In the genomic region with DNA sequence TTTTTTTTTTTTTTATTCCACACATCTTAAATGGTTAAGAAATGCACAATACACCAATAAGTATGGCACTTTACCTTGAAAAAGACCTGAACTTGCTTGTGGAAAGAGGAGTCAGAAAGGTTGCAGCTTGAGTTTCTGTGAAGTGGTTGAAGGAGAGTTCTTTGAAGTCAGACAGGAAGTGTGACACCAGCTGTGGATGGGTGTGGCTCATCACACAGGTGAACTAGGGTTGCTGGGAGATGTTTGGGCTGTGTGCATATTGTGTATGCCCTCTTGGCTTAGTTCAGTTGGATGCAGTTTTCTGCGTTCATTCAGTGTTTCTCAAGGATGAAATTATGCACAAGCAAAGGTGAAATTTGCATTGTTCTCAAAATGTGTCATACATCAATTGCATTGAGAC, we compare ENCODE assay signal across 10 cellular contexts. TPM values are rescaled to one million over a fixed set of nuclear protein-coding genes. Genes with fewer than 3 reads are reported as not detected.
DNase-seq lines count a peak whose midpoint lies in the region; TF ChIP-seq lines count a peak whose summit lies in the region.
"Had no signal": no experiment of that assay in that cellular context is flagged by ENCODE, and none has a peak within 500 bp of the region (broad histone marks: within the 10 kb centered on the region; RNA-seq: fewer than 3 reads in every experiment).

No MANE protein-coding gene starts in this region.

- 63 to 90% (median 78%) methylated on average over 1 of the region's 1 CpG for WGBS in stomach, 5 donors

- no peak overlapping the region for H3K27ac ChIP-seq in colonic mucosa
- peak overlapping the region in 3 of 5 donors; percentile 4 to 33 (median 32) for H3K27ac ChIP-seq in stomach
- H3K27ac ChIP-seq: dorsolateral prefrontal cortex had no signal

- no peak for TF ChIP-seq EP300 in stomach (IDR thresholded peaks at IDR 0.05)

- DNase-seq in activated CD8-positive, alpha-beta memory T cell treated with anti-CD3 and anti-CD28 coated beads for 1 hour (ENCODE audit: extremely low read depth in 1 of 2, low read depth in 1 of 2) = peak; percentile 52 to 57
- DNase-seq in activated CD8-positive, alpha-beta memory T cell treated with anti-CD3 and anti-CD28 coated beads for 24 hours = no peak
- DNase-seq in activated CD4-positive, CD25-positive, alpha-beta regulatory T cell treated with anti-CD3 and anti-CD28 coated beads, Interleukin-2, amount 50 U/mL, for 16 hours (ENCODE audit: low read depth, low spot score) = peak; percentile 70
- peak; percentile 56 for DNase-seq in colonic mucosa
- no peak for DNase-seq in stomach
- DNase-seq in NCI-H1694 (lab: John Stamatoyannopoulos, UW) = no peak
- no peak for DNase-seq in NCI-H345 treated with DMSO at 0.1 percent for 48 hours (lab: John Stamatoyannopoulos, UW; ENCODE audit: unreplicated experiment)
- no peak for DNase-seq in NCI-H2227 treated with DMSO at 0.1 percent for 48 hours (lab: John Stamatoyannopoulos, UW)
- DNase-seq: mammary epithelial cell had no signal

- peaks cover 16% of the 10 kb centered on the region for H3K4me1 ChIP-seq in colonic mucosa
- H3K4me1 ChIP-seq in stomach = peaks cover 28 to 81% (median 50%) of the 10 kb centered on the region in 4 donors

- H3K4me3 ChIP-seq in colonic mucosa (no peak overlapping the region), stomach (no peak overlapping the region)
- H3K4me3 ChIP-seq: dorsolateral prefrontal cortex had no signal

- H3K9ac ChIP-seq in colonic mucosa (ENCODE audit: low read depth in 2 of 2, low read length in 2 of 2) = no peak overlapping the region

- H3K27me3 ChIP-seq in colonic mucosa (no peaks in the 10 kb centered on the region), stomach (no peaks in the 10 kb centered on the region)
- H3K27me3 ChIP-seq: dorsolateral prefrontal cortex had no signal

- no peaks in the 10 kb centered on the region for H3K36me3 ChIP-seq in colonic mucosa
- peaks cover 23 to 66% (median 63%) of the 10 kb centered on the region in 4 donors for H3K36me3 ChIP-seq in stomach

- TF ChIP-seq CTCF in colonic mucosa (IDR thresholded peaks at IDR 0.05) = no peak
- TF ChIP-seq CTCF in stomach (IDR thresholded peaks at IDR 0.05) = no peak

- H3K9me3 ChIP-seq in colonic mucosa (no peaks in the 10 kb centered on the region), stomach (no peaks in the 10 kb centered on the region)

- intact Hi-C loops in colonic mucosa (cut with DNase I) (loop anchor here (10.0 kb wide), 2 partner anchors 77 to 207 kb away; no protein-coding TSS in a partner anchor), stomach (cut with DNase I; ENCODE audit: low total_unique reads) (no loop called here)

- no peak for TF ChIP-seq POLR2A in stomach (IDR thresholded peaks at IDR 0.05)

RNA-seq across cellular contexts. Expression of gene AEN, which starts 6.3 kb away (rescaled TPM):
- total RNA-seq in colonic mucosa (10 to 100 TPM; 13.8 to 23.8 TPM), stomach (10 to 100 TPM in 4 of 5 donors, 1 to 10 TPM in 1; 1.8 to 35.3 (median 19.9) TPM)
- polyA plus RNA-seq in stomach = 10 to 100 TPM in 2 of 3 donors, 1 to 10 TPM in 1; 9.6 to 16.1 (median 12.1) TPM

RNA-seq across cellular contexts. Expression of gene ISG20, which starts 11.4 kb away (rescaled TPM):
- total RNA-seq in colonic mucosa (10 to 100 TPM; 43.5 to 60.5 TPM), stomach (100 to 1,000 TPM in 1 of 5 donors, 10 to 100 TPM in 4; 15.6 to 104 (median 65.9) TPM)
- 100 to 1,000 TPM in 1 of 3 donors, 10 to 100 TPM in 2; 51.9 to 137 (median 81.9) TPM for polyA plus RNA-seq in stomach

Comparison
In these comparisons a context has a peak if more than half of its experiments do, and no peak if none do; other contexts are left out.
1. DNase-seq: peak in activated CD8-positive, alpha-beta memory T cell treated with anti-CD3 and anti-CD28 coated beads for 1 hour (2 of 2), activated CD4-positive, CD25-positive, alpha-beta regulatory T cell treated with anti-CD3 and anti-CD28 coated beads, Interleukin-2, amount 50 U/mL, for 16 hours (single experiment) and colonic mucosa (single experiment); none in activated CD8-positive, alpha-beta memory T cell treated with anti-CD3 and anti-CD28 coated beads for 24 hours (single experiment), stomach (single experiment), NCI-H1694 (single experiment), NCI-H345 treated with DMSO at 0.1 percent for 48 hours (single experiment) and NCI-H2227 treated with DMSO at 0.1 percent for 48 hours (single experiment).